Comparison of ENCODE assay signal across 1 cellular context in genomic region chr7:150769768-150770167, GRCh38.
TF ChIP-seq lines count a peak whose summit lies in the region.

No MANE protein-coding gene starts in this region.

TF ChIP-seq in HepG2, 621 proteins besides CTCF, POLR2A, EP300 and RAD21 (continued from another document and continues in another):
- TF ChIP-seq ZBTB40 (IDR thresholded peaks at IDR 0.05) (no peak), ZBTB40 (CRISPR knock-in tag; IDR thresholded peaks at IDR 0.05) (no peak), SIX1 (CRISPR knock-in tag; IDR thresholded peaks at IDR 0.05; ENCODE audit: borderline replicate concordance) (no peak), SALL1 (CRISPR knock-in tag; IDR thresholded peaks at IDR 0.05) (peak; percentile 66), HDAC6 (IDR thresholded peaks at IDR 0.05; ENCODE audit: low read depth, low read length) (no peak), ZFYVE20 (CRISPR knock-in tag; IDR thresholded peaks at IDR 0.05; ENCODE audit: borderline replicate concordance, low read depth) (no peak), LBX2 (CRISPR knock-in tag; IDR thresholded peaks at IDR 0.05; ENCODE audit: borderline replicate concordance) (no peak), MYPOP (CRISPR knock-in tag; IDR thresholded peaks at IDR 0.05) (no peak), LCORL (IDR thresholded peaks at IDR 0.05) (no peak), LCORL (CRISPR knock-in tag; IDR thresholded peaks at IDR 0.05) (0 out of 2 replicates have a peak, but pooled peaks have one; percentile 43), FOSL2 (CRISPR knock-in tag; IDR thresholded peaks at IDR 0.05) (no peak), NFATC3 (CRISPR knock-in tag; IDR thresholded peaks at IDR 0.05) (no peak), HNF4A (CRISPR knock-in tag; IDR thresholded peaks at IDR 0.05) (peak; percentile 87), ZNF414 (CRISPR knock-in tag; IDR thresholded peaks at IDR 0.05) (no peak), SIX4 (CRISPR knock-in tag; IDR thresholded peaks at IDR 0.05) (no peak), ESRRA (CRISPR knock-in tag; IDR thresholded peaks at IDR 0.05; ENCODE audit: low read depth) (peak; percentile 59; the same call in 1 of the 2 replicates), ZBTB46 (CRISPR knock-in tag; IDR thresholded peaks at IDR 0.05; ENCODE audit: borderline replicate concordance) (no peak), CREB3 (CRISPR knock-in tag; IDR thresholded peaks at IDR 0.05) (no peak), MIER3 (CRISPR knock-in tag; IDR thresholded peaks at IDR 0.05; ENCODE audit: borderline replicate concordance) (no peak), ZMYM4 (CRISPR knock-in tag; IDR thresholded peaks at IDR 0.05) (peak; percentile 90), HMGXB4 (CRISPR knock-in tag; IDR thresholded peaks at IDR 0.05; ENCODE audit: borderline replicate concordance in 1 of 2, low read depth in 1 of 2) (no peak), IRX3 (CRISPR knock-in tag; IDR thresholded peaks at IDR 0.05; ENCODE audit: borderline replicate concordance, low read depth) (no peak), RNF219 (CRISPR knock-in tag; IDR thresholded peaks at IDR 0.05) (no peak), ZEB1 (IDR thresholded peaks at IDR 0.05; ENCODE audit: insufficient replicate concordance, low read depth) (peak; percentile 35), MAFK (conservative IDR thresholded peaks at IDR 0.05 in 1 of 2, IDR thresholded peaks at IDR 0.05 in 1 of 2; ENCODE audit: low read length in 2 of 2) (no peak), REL (CRISPR knock-in tag; conservative IDR thresholded peaks at IDR 0.05) (no peak), CREB1 (IDR thresholded peaks at IDR 0.05) (no peak), CREB1 (CRISPR knock-in tag; IDR thresholded peaks at IDR 0.05) (0 out of 2 replicates have a peak, but pooled peaks have one; percentile 19), SMAD9 (CRISPR knock-in tag; IDR thresholded peaks at IDR 0.05) (no peak), KAT8 (CRISPR knock-in tag; IDR thresholded peaks at IDR 0.05) (no peak), ZNF710 (CRISPR knock-in tag; IDR thresholded peaks at IDR 0.05; ENCODE audit: borderline replicate concordance) (peak; percentile 39; the same call in 1 of the 2 replicates), ZNF136 (CRISPR knock-in tag; IDR thresholded peaks at IDR 0.05; ENCODE audit: low read depth) (no peak), RELA (CRISPR knock-in tag; IDR thresholded peaks at IDR 0.05) (no peak), KDM1A (CRISPR knock-in tag; IDR thresholded peaks at IDR 0.05) (no peak), MEF2D (CRISPR knock-in tag; IDR thresholded peaks at IDR 0.05) (no peak), ZNF232 (CRISPR knock-in tag; IDR thresholded peaks at IDR 0.05; ENCODE audit: borderline replicate concordance) (no peak), NFE2 (CRISPR knock-in tag; IDR thresholded peaks at IDR 0.05) (no peak), ZBTB3 (CRISPR knock-in tag; IDR thresholded peaks at IDR 0.05; ENCODE audit: borderline replicate concordance, low read depth) (no peak; the same call in 1 of the 2 replicates), RARA (CRISPR knock-in tag; IDR thresholded peaks at IDR 0.05) (peak; percentile 52), ATRX (CRISPR knock-in tag; IDR thresholded peaks at IDR 0.05; ENCODE audit: borderline replicate concordance) (no peak), NR2F2 (IDR thresholded peaks at IDR 0.05; ENCODE audit: borderline replicate concordance, low read depth) (0 out of 2 replicates have a peak, but pooled peaks have one; percentile 33), ZFP36L2 (CRISPR knock-in tag; IDR thresholded peaks at IDR 0.05) (no peak), SMAD3 (CRISPR knock-in tag; IDR thresholded peaks at IDR 0.05) (no peak), MBNL3 (CRISPR knock-in tag; conservative IDR thresholded peaks at IDR 0.05) (no peak), CEBPB (IDR thresholded peaks at IDR 0.05; ENCODE audit: borderline replicate concordance, low read depth, low read length) (peak; percentile 79; the same call in 1 of the 2 replicates)
